1 cellular context compared by ENCODE assay signal in the genomic region with DNA sequence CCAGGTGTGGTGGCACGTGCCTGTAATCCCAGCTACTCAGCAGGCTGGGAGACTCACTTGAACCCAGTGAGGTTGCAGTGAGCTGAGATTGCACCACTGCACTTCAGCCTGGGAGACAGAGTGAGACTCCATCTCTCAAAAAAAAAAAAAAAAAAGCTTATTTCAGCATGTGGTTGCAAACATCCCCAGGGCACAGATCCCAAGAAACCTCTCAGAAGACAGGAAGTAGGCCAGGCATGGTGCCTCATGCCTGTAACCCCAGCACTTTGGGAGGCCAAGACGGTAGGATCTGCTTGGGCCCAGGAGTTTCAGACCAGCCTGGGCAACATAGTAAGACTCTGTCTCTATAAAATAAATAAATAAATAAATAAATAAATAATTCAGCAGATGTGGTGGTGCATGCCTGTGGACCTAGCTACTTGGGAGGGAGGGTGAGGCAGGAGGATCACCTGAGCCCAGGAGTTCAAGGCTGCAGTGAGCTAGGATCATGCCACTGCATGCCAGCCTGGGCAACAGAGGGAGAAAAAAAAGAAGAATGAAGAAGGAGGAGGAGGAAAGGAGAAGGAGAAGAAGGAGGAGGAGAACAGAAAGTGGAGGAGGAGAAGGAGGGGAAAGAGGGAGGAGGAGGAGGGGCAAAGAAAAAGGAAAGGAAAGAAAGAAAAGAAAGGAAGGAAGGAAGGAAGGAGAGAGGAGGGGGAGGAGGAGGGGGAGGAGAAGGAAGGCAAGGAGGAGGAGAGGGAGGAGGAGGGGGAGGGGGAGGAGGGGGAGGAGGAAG.
TF ChIP-seq lines count a peak whose summit lies in the region.

No MANE protein-coding gene starts in this region.

TF ChIP-seq in HEK293, 187 proteins besides CTCF, POLR2A, EP300 and RAD21 (continued from another document):
- no peak for TF ChIP-seq SP3 (tag by site-specific recombination; IDR thresholded peaks at IDR 0.05)
- TF ChIP-seq ZNF426 (tag by site-specific recombination; IDR thresholded peaks at IDR 0.05): no peak
- TF ChIP-seq PRDM1 (tag by site-specific recombination; IDR thresholded peaks at IDR 0.05): peak; percentile 57
- TF ChIP-seq, protein P1, sequence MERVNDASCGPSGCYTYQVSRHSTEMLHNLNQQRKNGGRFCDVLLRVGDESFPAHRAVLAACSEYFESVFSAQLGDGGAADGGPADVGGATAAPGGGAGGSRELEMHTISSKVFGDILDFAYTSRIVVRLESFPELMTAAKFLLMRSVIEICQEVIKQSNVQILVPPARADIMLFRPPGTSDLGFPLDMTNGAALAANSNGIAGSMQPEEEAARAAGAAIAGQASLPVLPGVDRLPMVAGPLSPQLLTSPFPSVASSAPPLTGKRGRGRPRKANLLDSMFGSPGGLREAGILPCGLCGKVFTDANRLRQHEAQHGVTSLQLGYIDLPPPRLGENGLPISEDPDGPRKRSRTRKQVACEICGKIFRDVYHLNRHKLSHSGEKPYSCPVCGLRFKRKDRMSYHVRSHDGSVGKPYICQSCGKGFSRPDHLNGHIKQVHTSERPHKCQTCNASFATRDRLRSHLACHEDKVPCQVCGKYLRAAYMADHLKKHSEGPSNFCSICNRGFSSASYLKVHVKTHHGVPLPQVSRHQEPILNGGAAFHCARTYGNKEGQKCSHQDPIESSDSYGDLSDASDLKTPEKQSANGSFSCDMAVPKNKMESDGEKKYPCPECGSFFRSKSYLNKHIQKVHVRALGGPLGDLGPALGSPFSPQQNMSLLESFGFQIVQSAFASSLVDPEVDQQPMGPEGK (tag by site-specific recombination; IDR thresholded peaks at IDR 0.05): no peak
- TF ChIP-seq GLI2 (tag by site-specific recombination; IDR thresholded peaks at IDR 0.05; ENCODE audit: borderline replicate concordance, low read depth): no peak
- TF ChIP-seq YY2 (tag by site-specific recombination; IDR thresholded peaks at IDR 0.05): no peak
- no peak for TF ChIP-seq MZF1 (tag by site-specific recombination; IDR thresholded peaks at IDR 0.05; ENCODE audit: borderline replicate concordance)
- no peak for TF ChIP-seq ZNF292 (tag by site-specific recombination; IDR thresholded peaks at IDR 0.05; ENCODE audit: borderline replicate concordance, low read depth)
